1 cellular context compared by ENCODE assay signal in the genomic region with DNA sequence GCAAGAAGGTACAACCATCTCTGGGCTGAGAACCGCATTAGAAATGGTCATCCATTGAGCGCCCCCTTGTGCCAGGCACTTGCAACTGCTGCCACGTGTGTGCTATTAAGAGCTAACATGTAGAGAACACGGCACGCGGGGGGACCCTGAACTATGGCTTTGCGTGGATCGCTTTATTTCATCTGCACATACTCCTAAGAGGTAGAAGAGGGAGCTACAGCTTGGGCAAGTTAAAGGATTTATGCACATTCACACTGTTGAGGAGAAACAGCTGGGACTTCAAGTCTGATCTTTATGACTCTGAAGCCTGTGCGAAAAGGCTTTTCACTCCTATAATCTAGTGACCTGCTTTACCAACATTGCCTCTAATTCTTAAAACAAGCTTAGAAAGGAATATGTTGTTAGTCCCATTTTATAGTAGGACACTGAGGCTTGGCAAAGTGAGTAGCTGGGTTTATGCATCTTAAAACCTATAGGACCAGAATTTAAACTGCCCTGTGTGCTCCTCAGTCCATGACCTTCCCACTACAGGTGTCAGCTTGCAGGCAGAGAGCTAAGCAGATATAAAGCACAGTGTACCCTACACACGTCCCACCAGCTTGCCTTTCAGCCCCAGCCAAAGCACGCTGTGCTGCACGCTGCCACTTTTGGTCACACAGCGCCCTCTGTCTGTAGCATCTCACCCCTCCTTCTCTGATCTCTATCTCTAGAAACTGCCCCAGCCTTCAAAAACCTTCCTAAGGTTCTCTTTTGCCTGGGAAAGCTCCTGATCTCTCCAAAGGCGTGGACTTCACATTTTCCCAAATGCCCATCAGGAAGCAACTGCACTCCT.
A peak's percentile ranks its signal among the peaks of the same experiment; 100 is the strongest.
TF ChIP-seq lines count a peak whose summit lies in the region.

No MANE protein-coding gene starts in this region.

TF ChIP-seq in GM12878, 131 proteins besides CTCF, POLR2A, EP300 and RAD21 (continued from another document):
- TF ChIP-seq, protein P1, sequence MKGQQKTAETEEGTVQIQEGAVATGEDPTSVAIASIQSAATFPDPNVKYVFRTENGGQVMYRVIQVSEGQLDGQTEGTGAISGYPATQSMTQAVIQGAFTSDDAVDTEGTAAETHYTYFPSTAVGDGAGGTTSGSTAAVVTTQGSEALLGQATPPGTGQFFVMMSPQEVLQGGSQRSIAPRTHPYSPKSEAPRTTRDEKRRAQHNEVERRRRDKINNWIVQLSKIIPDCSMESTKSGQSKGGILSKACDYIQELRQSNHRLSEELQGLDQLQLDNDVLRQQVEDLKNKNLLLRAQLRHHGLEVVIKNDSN (IDR thresholded peaks at IDR 0.05; ENCODE audit: borderline replicate concordance, extremely low read length, insufficient read depth, low read depth, low read length): peak; percentile 32
- TF ChIP-seq MXI1 (IDR thresholded peaks at IDR 0.05; ENCODE audit: low read depth, low read length) (no peak), HDAC6 (IDR thresholded peaks at IDR 0.05; ENCODE audit: unreplicated experiment) (no peak), JUND (IDR thresholded peaks at IDR 0.05; ENCODE audit: low read depth, low read length) (no peak), BHLHE40 (IDR thresholded peaks at IDR 0.05; ENCODE audit: borderline replicate concordance in 1 of 2, low read depth in 2 of 2, low read length in 1 of 2) (peak; percentile 46; a peak in 2 of 4 replicates), ETV6 (conservative IDR thresholded peaks at IDR 0.05 in 1 of 2, IDR thresholded peaks at IDR 0.05 in 1 of 2; ENCODE audit: borderline replicate concordance in 1 of 2, low read depth in 1 of 2) (no peak), HDAC2 (IDR thresholded peaks at IDR 0.05) (no peak), RB1 (IDR thresholded peaks at IDR 0.05; ENCODE audit: borderline replicate concordance) (no peak; the same call in 1 of the 2 replicates), FOXM1 (IDR thresholded peaks at IDR 0.05; ENCODE audit: low read depth, low read length) (no peak), EZH2 (IDR thresholded peaks at IDR 0.05; ENCODE audit: borderline replicate concordance, control insufficient read depth, low read depth, low read length) (0 out of 2 replicates have a peak, but pooled peaks have one; percentile 69), WRNIP1 (IDR thresholded peaks at IDR 0.05; ENCODE audit: borderline replicate concordance, low read depth, low read length) (0 out of 2 replicates have a peak, but pooled peaks have one; percentile 53), YY1 (IDR thresholded peaks at IDR 0.05; ENCODE audit: low read depth, low read length) (peak; percentile 60), SMARCA5 (IDR thresholded peaks at IDR 0.05) (0 out of 2 replicates have a peak, but pooled peaks have one; percentile 49), FOXK2 (IDR thresholded peaks at IDR 0.05) (no peak), LARP7 (IDR thresholded peaks at IDR 0.05) (no peak), CBX5 (IDR thresholded peaks at IDR 0.05; ENCODE audit: low read depth) (no peak), SIX5 (IDR thresholded peaks at IDR 0.05; ENCODE audit: low read depth, low read length, severe bottlenecking) (no peak), EED (IDR thresholded peaks at IDR 0.05; ENCODE audit: low read depth) (no peak), PML (IDR thresholded peaks at IDR 0.05; ENCODE audit: low read length) (no peak), MYB (IDR thresholded peaks at IDR 0.05; ENCODE audit: borderline replicate concordance, low read depth, low read length) (no peak), CEBPB (IDR thresholded peaks at IDR 0.05; ENCODE audit: borderline replicate concordance in 1 of 2, low read depth in 2 of 2, low read length in 2 of 2) (no peak), RUNX3 (IDR thresholded peaks at IDR 0.05; ENCODE audit: low read length) (peak; percentile 27; the same call in 1 of the 2 replicates), SRF (IDR thresholded peaks at IDR 0.05; ENCODE audit: low read depth in 2 of 2, low read length in 2 of 2) (no peak), POU2F2 (IDR thresholded peaks at IDR 0.05; ENCODE audit: borderline replicate concordance, low read depth, low read length) (peak; percentile 53; the same call in 1 of the 3 replicates), NFIC (IDR thresholded peaks at IDR 0.05; ENCODE audit: low read depth, low read length) (no peak), IKZF2 (IDR thresholded peaks at IDR 0.05) (no peak), TAF1 (IDR thresholded peaks at IDR 0.05; ENCODE audit: borderline replicate concordance, low read depth, low read length) (no peak), CBFB (IDR thresholded peaks at IDR 0.05; ENCODE audit: low read depth) (0 out of 2 replicates have a peak, but pooled peaks have one; percentile 33), DPF2 (IDR thresholded peaks at IDR 0.05) (no peak)
- TF ChIP-seq, protein P2, sequence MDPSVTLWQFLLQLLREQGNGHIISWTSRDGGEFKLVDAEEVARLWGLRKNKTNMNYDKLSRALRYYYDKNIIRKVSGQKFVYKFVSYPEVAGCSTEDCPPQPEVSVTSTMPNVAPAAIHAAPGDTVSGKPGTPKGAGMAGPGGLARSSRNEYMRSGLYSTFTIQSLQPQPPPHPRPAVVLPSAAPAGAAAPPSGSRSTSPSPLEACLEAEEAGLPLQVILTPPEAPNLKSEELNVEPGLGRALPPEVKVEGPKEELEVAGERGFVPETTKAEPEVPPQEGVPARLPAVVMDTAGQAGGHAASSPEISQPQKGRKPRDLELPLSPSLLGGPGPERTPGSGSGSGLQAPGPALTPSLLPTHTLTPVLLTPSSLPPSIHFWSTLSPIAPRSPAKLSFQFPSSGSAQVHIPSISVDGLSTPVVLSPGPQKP (IDR thresholded peaks at IDR 0.05; ENCODE audit: low read depth, low read length): no peak
- TF ChIP-seq, protein P3, sequence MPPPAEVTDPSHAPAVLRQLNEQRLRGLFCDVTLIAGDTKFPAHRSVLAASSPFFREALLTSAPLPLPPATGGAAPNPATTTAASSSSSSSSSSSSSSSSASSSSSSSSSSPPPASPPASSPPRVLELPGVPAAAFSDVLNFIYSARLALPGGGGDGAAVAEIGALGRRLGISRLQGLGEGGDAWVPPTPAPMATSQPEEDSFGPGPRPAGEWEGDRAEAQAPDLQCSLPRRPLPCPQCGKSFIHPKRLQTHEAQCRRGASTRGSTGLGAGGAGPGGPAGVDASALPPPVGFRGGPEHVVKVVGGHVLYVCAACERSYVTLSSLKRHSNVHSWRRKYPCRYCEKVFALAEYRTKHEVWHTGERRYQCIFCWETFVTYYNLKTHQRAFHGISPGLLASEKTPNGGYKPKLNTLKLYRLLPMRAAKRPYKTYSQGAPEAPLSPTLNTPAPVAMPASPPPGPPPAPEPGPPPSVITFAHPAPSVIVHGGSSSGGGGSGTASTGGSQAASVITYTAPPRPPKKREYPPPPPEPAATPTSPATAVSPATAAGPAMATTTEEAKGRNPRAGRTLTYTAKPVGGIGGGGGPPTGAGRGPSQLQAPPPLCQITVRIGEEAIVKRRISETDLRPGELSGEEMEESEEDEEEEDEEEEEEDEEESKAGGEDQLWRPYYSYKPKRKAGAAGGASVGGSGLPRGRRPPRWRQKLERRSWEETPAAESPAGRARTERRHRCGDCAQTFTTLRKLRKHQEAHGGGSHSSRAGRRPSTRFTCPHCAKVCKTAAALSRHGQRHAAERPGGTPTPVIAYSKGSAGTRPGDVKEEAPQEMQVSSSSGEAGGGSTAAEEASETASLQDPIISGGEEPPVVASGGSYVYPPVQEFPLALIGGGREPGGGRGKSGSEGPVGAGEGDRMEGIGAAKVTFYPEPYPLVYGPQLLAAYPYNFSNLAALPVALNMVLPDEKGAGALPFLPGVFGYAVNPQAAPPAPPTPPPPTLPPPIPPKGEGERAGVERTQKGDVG (CRISPR knock-in tag; IDR thresholded peaks at IDR 0.05): no peak
- TF ChIP-seq, protein P4, sequence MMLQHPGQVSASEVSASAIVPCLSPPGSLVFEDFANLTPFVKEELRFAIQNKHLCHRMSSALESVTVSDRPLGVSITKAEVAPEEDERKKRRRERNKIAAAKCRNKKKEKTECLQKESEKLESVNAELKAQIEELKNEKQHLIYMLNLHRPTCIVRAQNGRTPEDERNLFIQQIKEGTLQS (IDR thresholded peaks at IDR 0.05; ENCODE audit: borderline replicate concordance, extremely low read depth, low read depth, low read length): 0 out of 2 replicates have a peak, but pooled peaks have one; percentile 2
- TF ChIP-seq, protein P5, sequence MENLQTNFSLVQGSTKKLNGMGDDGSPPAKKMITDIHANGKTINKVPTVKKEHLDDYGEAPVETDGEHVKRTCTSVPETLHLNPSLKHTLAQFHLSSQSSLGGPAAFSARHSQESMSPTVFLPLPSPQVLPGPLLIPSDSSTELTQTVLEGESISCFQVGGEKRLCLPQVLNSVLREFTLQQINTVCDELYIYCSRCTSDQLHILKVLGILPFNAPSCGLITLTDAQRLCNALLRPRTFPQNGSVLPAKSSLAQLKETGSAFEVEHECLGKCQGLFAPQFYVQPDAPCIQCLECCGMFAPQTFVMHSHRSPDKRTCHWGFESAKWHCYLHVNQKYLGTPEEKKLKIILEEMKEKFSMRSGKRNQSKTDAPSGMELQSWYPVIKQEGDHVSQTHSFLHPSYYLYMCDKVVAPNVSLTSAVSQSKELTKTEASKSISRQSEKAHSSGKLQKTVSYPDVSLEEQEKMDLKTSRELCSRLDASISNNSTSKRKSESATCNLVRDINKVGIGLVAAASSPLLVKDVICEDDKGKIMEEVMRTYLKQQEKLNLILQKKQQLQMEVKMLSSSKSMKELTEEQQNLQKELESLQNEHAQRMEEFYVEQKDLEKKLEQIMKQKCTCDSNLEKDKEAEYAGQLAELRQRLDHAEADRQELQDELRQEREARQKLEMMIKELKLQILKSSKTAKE (IDR thresholded peaks at IDR 0.05; ENCODE audit: low read depth, poor library complexity, severe bottlenecking): no peak
- TF ChIP-seq, protein P6, sequence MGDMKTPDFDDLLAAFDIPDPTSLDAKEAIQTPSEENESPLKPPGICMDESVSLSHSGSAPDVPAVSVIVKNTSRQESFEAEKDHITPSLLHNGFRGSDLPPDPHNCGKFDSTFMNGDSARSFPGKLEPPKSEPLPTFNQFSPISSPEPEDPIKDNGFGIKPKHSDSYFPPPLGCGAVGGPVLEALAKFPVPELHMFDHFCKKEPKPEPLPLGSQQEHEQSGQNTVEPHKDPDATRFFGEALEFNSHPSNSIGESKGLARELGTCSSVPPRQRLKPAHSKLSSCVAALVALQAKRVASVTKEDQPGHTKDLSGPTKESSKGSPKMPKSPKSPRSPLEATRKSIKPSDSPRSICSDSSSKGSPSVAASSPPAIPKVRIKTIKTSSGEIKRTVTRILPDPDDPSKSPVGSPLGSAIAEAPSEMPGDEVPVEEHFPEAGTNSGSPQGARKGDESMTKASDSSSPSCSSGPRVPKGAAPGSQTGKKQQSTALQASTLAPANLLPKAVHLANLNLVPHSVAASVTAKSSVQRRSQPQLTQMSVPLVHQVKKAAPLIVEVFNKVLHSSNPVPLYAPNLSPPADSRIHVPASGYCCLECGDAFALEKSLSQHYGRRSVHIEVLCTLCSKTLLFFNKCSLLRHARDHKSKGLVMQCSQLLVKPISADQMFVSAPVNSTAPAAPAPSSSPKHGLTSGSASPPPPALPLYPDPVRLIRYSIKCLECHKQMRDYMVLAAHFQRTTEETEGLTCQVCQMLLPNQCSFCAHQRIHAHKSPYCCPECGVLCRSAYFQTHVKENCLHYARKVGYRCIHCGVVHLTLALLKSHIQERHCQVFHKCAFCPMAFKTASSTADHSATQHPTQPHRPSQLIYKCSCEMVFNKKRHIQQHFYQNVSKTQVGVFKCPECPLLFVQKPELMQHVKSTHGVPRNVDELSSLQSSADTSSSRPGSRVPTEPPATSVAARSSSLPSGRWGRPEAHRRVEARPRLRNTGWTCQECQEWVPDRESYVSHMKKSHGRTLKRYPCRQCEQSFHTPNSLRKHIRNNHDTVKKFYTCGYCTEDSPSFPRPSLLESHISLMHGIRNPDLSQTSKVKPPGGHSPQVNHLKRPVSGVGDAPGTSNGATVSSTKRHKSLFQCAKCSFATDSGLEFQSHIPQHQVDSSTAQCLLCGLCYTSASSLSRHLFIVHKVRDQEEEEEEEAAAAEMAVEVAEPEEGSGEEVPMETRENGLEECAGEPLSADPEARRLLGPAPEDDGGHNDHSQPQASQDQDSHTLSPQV (IDR thresholded peaks at IDR 0.05): no peak
- TF ChIP-seq, protein P7, sequence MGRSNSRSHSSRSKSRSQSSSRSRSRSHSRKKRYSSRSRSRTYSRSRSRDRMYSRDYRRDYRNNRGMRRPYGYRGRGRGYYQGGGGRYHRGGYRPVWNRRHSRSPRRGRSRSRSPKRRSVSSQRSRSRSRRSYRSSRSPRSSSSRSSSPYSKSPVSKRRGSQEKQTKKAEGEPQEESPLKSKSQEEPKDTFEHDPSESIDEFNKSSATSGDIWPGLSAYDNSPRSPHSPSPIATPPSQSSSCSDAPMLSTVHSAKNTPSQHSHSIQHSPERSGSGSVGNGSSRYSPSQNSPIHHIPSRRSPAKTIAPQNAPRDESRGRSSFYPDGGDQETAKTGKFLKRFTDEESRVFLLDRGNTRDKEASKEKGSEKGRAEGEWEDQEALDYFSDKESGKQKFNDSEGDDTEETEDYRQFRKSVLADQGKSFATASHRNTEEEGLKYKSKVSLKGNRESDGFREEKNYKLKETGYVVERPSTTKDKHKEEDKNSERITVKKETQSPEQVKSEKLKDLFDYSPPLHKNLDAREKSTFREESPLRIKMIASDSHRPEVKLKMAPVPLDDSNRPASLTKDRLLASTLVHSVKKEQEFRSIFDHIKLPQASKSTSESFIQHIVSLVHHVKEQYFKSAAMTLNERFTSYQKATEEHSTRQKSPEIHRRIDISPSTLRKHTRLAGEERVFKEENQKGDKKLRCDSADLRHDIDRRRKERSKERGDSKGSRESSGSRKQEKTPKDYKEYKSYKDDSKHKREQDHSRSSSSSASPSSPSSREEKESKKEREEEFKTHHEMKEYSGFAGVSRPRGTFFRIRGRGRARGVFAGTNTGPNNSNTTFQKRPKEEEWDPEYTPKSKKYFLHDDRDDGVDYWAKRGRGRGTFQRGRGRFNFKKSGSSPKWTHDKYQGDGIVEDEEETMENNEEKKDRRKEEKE (IDR thresholded peaks at IDR 0.05): no peak
- TF ChIP-seq, protein P8, sequence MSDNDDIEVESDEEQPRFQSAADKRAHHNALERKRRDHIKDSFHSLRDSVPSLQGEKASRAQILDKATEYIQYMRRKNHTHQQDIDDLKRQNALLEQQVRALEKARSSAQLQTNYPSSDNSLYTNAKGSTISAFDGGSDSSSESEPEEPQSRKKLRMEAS (IDR thresholded peaks at IDR 0.05; ENCODE audit: low read depth, low read length): peak; percentile 68
TF ChIP-seq in GM12878: peak in this region for 13.
